1 cellular context compared by ENCODE assay signal in the genomic region with DNA sequence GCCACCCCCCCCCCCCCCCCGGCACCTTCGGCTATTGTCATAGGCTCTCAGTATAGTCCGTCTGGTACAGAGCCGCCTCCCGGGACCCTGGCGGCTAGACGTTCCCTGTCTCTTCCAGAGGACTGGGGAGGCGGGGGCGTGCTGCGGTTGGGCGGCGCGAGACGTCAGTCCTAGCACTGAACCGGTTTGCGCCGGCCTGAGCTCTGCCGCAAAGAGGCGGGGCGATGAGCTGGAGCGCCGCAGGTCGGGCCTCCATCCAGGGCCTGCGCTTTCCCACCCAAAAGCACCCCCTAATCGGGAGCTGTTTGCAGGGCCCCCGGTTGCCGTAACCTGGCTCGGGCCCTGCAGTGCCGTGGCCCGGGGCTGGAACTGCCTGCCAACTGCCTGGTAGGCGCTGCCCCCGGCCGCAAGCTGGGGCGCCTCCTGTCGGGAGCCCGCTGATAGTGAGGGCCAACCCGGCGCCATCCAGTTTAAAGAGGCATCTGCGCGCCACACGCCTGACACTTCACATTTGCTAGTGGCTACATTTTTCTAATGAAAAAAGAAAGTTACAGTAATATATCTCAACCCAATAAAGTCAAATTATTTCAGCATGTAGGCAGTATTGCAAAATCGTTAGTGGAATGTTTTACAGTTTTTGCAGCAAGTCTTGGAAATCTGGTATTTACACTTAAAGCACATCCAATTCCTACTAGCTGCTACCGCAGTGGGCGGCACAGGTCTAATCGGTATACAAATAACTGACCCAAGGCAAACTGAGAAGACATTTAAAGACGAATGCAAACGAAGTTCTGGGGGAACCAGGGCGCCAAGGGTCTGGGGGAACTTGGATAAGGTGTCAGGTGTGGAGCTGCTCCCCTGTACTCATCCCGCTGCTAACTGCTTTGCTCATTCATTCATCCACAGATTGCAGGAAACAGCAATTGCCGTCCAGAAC.
A peak's percentile ranks its signal among the peaks of the same experiment; 100 is the strongest.
TF ChIP-seq lines count a peak whose summit lies in the region.

No MANE protein-coding gene starts in this region.

TF ChIP-seq in HepG2, 621 proteins besides CTCF, POLR2A, EP300 and RAD21 (continued from another document and continues in another):
- no peak for TF ChIP-seq ZNF337 (CRISPR knock-in tag; IDR thresholded peaks at IDR 0.05; ENCODE audit: borderline replicate concordance, low read depth)
- no peak for TF ChIP-seq ZSCAN29 (CRISPR knock-in tag; conservative IDR thresholded peaks at IDR 0.05)
- peak; percentile 60; the same call in 1 of the 2 replicates for TF ChIP-seq ZBTB38 (CRISPR knock-in tag; IDR thresholded peaks at IDR 0.05)
- 0 out of 2 replicates have a peak, but pooled peaks have one; percentile 23 for TF ChIP-seq POGZ (CRISPR knock-in tag; IDR thresholded peaks at IDR 0.05)
- TF ChIP-seq, protein P1, sequence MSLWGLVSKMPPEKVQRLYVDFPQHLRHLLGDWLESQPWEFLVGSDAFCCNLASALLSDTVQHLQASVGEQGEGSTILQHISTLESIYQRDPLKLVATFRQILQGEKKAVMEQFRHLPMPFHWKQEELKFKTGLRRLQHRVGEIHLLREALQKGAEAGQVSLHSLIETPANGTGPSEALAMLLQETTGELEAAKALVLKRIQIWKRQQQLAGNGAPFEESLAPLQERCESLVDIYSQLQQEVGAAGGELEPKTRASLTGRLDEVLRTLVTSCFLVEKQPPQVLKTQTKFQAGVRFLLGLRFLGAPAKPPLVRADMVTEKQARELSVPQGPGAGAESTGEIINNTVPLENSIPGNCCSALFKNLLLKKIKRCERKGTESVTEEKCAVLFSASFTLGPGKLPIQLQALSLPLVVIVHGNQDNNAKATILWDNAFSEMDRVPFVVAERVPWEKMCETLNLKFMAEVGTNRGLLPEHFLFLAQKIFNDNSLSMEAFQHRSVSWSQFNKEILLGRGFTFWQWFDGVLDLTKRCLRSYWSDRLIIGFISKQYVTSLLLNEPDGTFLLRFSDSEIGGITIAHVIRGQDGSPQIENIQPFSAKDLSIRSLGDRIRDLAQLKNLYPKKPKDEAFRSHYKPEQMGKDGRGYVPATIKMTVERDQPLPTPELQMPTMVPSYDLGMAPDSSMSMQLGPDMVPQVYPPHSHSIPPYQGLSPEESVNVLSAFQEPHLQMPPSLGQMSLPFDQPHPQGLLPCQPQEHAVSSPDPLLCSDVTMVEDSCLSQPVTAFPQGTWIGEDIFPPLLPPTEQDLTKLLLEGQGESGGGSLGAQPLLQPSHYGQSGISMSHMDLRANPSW (CRISPR knock-in tag; IDR thresholded peaks at IDR 0.05; ENCODE audit: borderline replicate concordance) = no peak
- TF ChIP-seq PHF20 (CRISPR knock-in tag; IDR thresholded peaks at IDR 0.05) = 0 out of 2 replicates have a peak, but pooled peaks have one; percentile 18
- no peak for TF ChIP-seq PCBP2 (optimal IDR thresholded peaks at IDR 0.05; ENCODE audit: low read depth, low read length, poor library complexity, severe bottlenecking)
- TF ChIP-seq ZNF326 (CRISPR knock-in tag; IDR thresholded peaks at IDR 0.05; ENCODE audit: borderline replicate concordance) = no peak
- TF ChIP-seq, protein P2, sequence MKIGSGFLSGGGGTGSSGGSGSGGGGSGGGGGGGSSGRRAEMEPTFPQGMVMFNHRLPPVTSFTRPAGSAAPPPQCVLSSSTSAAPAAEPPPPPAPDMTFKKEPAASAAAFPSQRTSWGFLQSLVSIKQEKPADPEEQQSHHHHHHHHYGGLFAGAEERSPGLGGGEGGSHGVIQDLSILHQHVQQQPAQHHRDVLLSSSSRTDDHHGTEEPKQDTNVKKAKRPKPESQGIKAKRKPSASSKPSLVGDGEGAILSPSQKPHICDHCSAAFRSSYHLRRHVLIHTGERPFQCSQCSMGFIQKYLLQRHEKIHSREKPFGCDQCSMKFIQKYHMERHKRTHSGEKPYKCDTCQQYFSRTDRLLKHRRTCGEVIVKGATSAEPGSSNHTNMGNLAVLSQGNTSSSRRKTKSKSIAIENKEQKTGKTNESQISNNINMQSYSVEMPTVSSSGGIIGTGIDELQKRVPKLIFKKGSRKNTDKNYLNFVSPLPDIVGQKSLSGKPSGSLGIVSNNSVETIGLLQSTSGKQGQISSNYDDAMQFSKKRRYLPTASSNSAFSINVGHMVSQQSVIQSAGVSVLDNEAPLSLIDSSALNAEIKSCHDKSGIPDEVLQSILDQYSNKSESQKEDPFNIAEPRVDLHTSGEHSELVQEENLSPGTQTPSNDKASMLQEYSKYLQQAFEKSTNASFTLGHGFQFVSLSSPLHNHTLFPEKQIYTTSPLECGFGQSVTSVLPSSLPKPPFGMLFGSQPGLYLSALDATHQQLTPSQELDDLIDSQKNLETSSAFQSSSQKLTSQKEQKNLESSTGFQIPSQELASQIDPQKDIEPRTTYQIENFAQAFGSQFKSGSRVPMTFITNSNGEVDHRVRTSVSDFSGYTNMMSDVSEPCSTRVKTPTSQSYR (CRISPR knock-in tag; IDR thresholded peaks at IDR 0.05; ENCODE audit: borderline replicate concordance) = no peak
- TF ChIP-seq, protein P3, sequence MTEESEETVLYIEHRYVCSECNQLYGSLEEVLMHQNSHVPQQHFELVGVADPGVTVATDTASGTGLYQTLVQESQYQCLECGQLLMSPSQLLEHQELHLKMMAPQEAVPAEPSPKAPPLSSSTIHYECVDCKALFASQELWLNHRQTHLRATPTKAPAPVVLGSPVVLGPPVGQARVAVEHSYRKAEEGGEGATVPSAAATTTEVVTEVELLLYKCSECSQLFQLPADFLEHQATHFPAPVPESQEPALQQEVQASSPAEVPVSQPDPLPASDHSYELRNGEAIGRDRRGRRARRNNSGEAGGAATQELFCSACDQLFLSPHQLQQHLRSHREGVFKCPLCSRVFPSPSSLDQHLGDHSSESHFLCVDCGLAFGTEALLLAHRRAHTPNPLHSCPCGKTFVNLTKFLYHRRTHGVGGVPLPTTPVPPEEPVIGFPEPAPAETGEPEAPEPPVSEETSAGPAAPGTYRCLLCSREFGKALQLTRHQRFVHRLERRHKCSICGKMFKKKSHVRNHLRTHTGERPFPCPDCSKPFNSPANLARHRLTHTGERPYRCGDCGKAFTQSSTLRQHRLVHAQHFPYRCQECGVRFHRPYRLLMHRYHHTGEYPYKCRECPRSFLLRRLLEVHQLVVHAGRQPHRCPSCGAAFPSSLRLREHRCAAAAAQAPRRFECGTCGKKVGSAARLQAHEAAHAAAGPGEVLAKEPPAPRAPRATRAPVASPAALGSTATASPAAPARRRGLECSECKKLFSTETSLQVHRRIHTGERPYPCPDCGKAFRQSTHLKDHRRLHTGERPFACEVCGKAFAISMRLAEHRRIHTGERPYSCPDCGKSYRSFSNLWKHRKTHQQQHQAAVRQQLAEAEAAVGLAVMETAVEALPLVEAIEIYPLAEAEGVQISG (CRISPR knock-in tag; IDR thresholded peaks at IDR 0.05) = peak; percentile 72
- no peak for TF ChIP-seq SIX1 (CRISPR knock-in tag; IDR thresholded peaks at IDR 0.05; ENCODE audit: borderline replicate concordance)
- no peak for TF ChIP-seq ZNF460 (CRISPR knock-in tag; IDR thresholded peaks at IDR 0.05; ENCODE audit: borderline replicate concordance)
- no peak for TF ChIP-seq ETV5 (CRISPR knock-in tag; IDR thresholded peaks at IDR 0.05; ENCODE audit: borderline replicate concordance)
- TF ChIP-seq ZNF556 (CRISPR knock-in tag; IDR thresholded peaks at IDR 0.05; ENCODE audit: borderline replicate concordance) = no peak; the same call in 1 of the 2 replicates
- TF ChIP-seq RCOR2 (CRISPR knock-in tag; IDR thresholded peaks at IDR 0.05) = 0 out of 2 replicates have a peak, but pooled peaks have one; percentile 19
- 0 out of 2 replicates have a peak, but pooled peaks have one; percentile 48 for TF ChIP-seq ZNF510 (CRISPR knock-in tag; IDR thresholded peaks at IDR 0.05; ENCODE audit: low read depth)
- TF ChIP-seq ZBTB3 (CRISPR knock-in tag; IDR thresholded peaks at IDR 0.05; ENCODE audit: borderline replicate concordance, low read depth) = no peak
- TF ChIP-seq PTBP1 (IDR thresholded peaks at IDR 0.05; ENCODE audit: low read depth, low read length, poor library complexity, severe bottlenecking) = no peak
- TF ChIP-seq MEF2D (CRISPR knock-in tag; IDR thresholded peaks at IDR 0.05) = peak; percentile 66; the same call in 1 of the 2 replicates
- TF ChIP-seq ZNF816 (CRISPR knock-in tag; IDR thresholded peaks at IDR 0.05; ENCODE audit: borderline replicate concordance) = no peak
- TF ChIP-seq, protein P4, sequence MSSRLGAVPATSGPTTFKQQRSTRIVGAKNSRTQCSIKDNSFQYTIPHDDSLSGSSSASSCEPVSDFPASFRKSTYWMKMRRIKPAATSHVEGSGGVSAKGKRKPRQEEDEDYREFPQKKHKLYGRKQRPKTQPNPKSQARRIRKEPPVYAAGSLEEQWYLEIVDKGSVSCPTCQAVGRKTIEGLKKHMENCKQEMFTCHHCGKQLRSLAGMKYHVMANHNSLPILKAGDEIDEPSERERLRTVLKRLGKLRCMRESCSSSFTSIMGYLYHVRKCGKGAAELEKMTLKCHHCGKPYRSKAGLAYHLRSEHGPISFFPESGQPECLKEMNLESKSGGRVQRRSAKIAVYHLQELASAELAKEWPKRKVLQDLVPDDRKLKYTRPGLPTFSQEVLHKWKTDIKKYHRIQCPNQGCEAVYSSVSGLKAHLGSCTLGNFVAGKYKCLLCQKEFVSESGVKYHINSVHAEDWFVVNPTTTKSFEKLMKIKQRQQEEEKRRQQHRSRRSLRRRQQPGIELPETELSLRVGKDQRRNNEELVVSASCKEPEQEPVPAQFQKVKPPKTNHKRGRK (CRISPR knock-in tag; IDR thresholded peaks at IDR 0.05) = no peak
- no peak for TF ChIP-seq MTA1 (CRISPR knock-in tag; IDR thresholded peaks at IDR 0.05; ENCODE audit: borderline replicate concordance)
- TF ChIP-seq, protein P5, sequence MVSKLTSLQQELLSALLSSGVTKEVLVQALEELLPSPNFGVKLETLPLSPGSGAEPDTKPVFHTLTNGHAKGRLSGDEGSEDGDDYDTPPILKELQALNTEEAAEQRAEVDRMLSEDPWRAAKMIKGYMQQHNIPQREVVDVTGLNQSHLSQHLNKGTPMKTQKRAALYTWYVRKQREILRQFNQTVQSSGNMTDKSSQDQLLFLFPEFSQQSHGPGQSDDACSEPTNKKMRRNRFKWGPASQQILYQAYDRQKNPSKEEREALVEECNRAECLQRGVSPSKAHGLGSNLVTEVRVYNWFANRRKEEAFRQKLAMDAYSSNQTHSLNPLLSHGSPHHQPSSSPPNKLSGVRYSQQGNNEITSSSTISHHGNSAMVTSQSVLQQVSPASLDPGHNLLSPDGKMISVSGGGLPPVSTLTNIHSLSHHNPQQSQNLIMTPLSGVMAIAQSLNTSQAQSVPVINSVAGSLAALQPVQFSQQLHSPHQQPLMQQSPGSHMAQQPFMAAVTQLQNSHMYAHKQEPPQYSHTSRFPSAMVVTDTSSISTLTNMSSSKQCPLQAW (CRISPR knock-in tag; IDR thresholded peaks at IDR 0.05) = no peak
- TF ChIP-seq SMYD3 (CRISPR knock-in tag; IDR thresholded peaks at IDR 0.05) = no peak
- TF ChIP-seq ZNF225 (CRISPR knock-in tag; IDR thresholded peaks at IDR 0.05) = peak; percentile 51; the same call in 1 of the 2 replicates
- TF ChIP-seq, protein P6, sequence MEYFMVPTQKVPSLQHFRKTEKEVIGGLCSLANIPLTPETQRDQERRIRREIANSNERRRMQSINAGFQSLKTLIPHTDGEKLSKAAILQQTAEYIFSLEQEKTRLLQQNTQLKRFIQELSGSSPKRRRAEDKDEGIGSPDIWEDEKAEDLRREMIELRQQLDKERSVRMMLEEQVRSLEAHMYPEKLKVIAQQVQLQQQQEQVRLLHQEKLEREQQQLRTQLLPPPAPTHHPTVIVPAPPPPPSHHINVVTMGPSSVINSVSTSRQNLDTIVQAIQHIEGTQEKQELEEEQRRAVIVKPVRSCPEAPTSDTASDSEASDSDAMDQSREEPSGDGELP (IDR thresholded peaks at IDR 0.05; ENCODE audit: borderline replicate concordance, low read depth) = 0 out of 2 replicates have a peak, but pooled peaks have one; percentile 10
- TF ChIP-seq ELF4 (CRISPR knock-in tag; IDR thresholded peaks at IDR 0.05; ENCODE audit: borderline replicate concordance) = no peak
- TF ChIP-seq, protein P7, sequence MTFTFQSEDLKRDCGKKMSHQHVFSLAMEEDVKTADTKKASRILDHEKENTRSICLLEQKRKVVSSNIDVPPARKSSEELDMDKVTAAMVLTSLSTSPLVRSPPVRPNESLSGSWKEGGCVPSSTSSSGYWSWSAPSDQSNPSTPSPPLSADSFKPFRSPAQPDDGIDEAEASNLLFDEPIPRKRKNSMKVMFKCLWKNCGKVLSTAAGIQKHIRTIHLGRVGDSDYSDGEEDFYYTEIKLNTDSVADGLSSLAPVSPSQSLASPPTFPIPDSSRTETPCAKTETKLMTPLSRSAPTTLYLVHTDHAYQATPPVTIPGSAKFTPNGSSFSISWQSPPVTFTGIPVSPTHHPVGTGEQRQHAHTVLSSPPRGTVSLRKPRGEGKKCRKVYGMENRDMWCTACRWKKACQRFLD (CRISPR knock-in tag; IDR thresholded peaks at IDR 0.05; ENCODE audit: borderline replicate concordance) = no peak
- TF ChIP-seq ZNF598 (CRISPR knock-in tag; IDR thresholded peaks at IDR 0.05; ENCODE audit: borderline replicate concordance) = no peak
- TF ChIP-seq, protein P8, sequence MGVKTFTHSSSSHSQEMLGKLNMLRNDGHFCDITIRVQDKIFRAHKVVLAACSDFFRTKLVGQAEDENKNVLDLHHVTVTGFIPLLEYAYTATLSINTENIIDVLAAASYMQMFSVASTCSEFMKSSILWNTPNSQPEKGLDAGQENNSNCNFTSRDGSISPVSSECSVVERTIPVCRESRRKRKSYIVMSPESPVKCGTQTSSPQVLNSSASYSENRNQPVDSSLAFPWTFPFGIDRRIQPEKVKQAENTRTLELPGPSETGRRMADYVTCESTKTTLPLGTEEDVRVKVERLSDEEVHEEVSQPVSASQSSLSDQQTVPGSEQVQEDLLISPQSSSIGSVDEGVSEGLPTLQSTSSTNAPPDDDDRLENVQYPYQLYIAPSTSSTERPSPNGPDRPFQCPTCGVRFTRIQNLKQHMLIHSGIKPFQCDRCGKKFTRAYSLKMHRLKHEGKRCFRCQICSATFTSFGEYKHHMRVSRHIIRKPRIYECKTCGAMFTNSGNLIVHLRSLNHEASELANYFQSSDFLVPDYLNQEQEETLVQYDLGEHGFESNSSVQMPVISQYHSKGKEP (CRISPR knock-in tag; IDR thresholded peaks at IDR 0.05) = no peak
- TF ChIP-seq NCOA2 (CRISPR knock-in tag; IDR thresholded peaks at IDR 0.05) = no peak
- TF ChIP-seq, protein P9, sequence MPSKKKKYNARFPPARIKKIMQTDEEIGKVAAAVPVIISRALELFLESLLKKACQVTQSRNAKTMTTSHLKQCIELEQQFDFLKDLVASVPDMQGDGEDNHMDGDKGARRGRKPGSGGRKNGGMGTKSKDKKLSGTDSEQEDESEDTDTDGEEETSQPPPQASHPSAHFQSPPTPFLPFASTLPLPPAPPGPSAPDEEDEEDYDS (CRISPR knock-in tag; IDR thresholded peaks at IDR 0.05) = peak; percentile 57; the same call in 1 of the 2 replicates
- TF ChIP-seq, protein P10, sequence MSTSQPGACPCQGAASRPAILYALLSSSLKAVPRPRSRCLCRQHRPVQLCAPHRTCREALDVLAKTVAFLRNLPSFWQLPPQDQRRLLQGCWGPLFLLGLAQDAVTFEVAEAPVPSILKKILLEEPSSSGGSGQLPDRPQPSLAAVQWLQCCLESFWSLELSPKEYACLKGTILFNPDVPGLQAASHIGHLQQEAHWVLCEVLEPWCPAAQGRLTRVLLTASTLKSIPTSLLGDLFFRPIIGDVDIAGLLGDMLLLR (CRISPR knock-in tag; IDR thresholded peaks at IDR 0.05) = no peak
- no peak for TF ChIP-seq JUNB (CRISPR knock-in tag; IDR thresholded peaks at IDR 0.05; ENCODE audit: borderline replicate concordance)
- TF ChIP-seq, protein P11, sequence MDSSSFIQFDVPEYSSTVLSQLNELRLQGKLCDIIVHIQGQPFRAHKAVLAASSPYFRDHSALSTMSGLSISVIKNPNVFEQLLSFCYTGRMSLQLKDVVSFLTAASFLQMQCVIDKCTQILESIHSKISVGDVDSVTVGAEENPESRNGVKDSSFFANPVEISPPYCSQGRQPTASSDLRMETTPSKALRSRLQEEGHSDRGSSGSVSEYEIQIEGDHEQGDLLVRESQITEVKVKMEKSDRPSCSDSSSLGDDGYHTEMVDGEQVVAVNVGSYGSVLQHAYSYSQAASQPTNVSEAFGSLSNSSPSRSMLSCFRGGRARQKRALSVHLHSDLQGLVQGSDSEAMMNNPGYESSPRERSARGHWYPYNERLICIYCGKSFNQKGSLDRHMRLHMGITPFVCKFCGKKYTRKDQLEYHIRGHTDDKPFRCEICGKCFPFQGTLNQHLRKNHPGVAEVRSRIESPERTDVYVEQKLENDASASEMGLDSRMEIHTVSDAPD (CRISPR knock-in tag; IDR thresholded peaks at IDR 0.05) = 0 out of 2 replicates have a peak, but pooled peaks have one; percentile 6
